21 cellular contexts compared by ENCODE assay signal in genomic region chr16:50856991-50857390, GRCh38.
"Had no signal": no experiment of that assay in that cellular context is flagged by ENCODE, and none has a peak within 500 bp of the region (broad histone marks: within the 10 kb centered on the region; RNA-seq: fewer than 3 reads in every experiment).

No MANE protein-coding gene starts in this region.

- DNase-seq: foreskin keratinocyte; left lung; lower lobe of right lung; mesenchymal stem cell; midbrain; naive B cell; spleen; stimulated activated CD4-positive, alpha-beta T cell treated with anti-CD3 and anti-CD28 coated beads, Interleukin-2, amount 100 ng/mL, for 24 hours; stimulated activated CD4-positive, alpha-beta T cell treated with anti-CD3 and anti-CD28 coated beads, Interleukin-4, amount 100 ng/mL, for 4 hours; stimulated activated naive B cell treated with anti-CD40 and anti-IgM and Interleukin-4, amounts not matched to agents 10 μg/mL and 1 μg/mL and 100 μg/mL, for 72 hours; stimulated activated naive CD8-positive, alpha-beta T cell treated with anti-CD3 and anti-CD28 coated beads, Interleukin-15, amount 100 ng/mL, for 72 hours; testis; upper lobe of right lung had no signal

- H3K36me3 Mint-ChIP-seq: naive B cell; stimulated activated naive B cell treated with anti-CD40 and anti-IgM and Interleukin-4, amounts not matched to agents 10 μg/mL and 1 μg/mL and 100 μg/mL, for 72 hours had no signal

- H3K4me1 Mint-ChIP-seq: naive B cell; nephron; stimulated activated naive B cell treated with anti-CD40 and anti-IgM and Interleukin-4, amounts not matched to agents 10 μg/mL and 1 μg/mL and 100 μg/mL, for 72 hours; stimulated activated naive CD8-positive, alpha-beta T cell treated with anti-CD3 and anti-CD28 coated beads, Interleukin-15, amount 100 ng/mL, for 72 hours had no signal

- H3K9ac ChIP-seq: parathyroid adenoma had no signal

- H3K36me3 ChIP-seq: left lung, lower lobe of right lung, prostate gland, spleen, tibial nerve, upper lobe of right lung, vagina had no signal

- H3K27ac ChIP-seq: foreskin keratinocyte, hepatocyte, left lung, lower lobe of right lung, parathyroid adenoma, prostate gland, spleen, testis, tibial nerve, upper lobe of right lung, vagina had no signal

- H3K9me3 ChIP-seq: left lung, lower lobe of right lung, prostate gland, testis, upper lobe of right lung, vagina had no signal

- H3K27ac Mint-ChIP-seq: dendritic cell treated with granulocyte-macrophage colony-stimulating factor and Interleukin-4, amounts not matched to agents 40 ng/mL and 50 ng/mL, for 4 days; naive B cell; nephron; stimulated activated naive B cell treated with anti-CD40 and anti-IgM and Interleukin-4, amounts not matched to agents 10 μg/mL and 1 μg/mL and 100 μg/mL, for 72 hours had no signal

- H3K4me3 ChIP-seq: hepatocyte, left lung, lower lobe of right lung, prostate gland, spleen, testis, tibial nerve, upper lobe of right lung, vagina had no signal

- H3K4me1 ChIP-seq: left lung, lower lobe of right lung, parathyroid adenoma, prostate gland, spleen, testis, upper lobe of right lung, vagina had no signal

- H3K9me3 Mint-ChIP-seq: dendritic cell treated with granulocyte-macrophage colony-stimulating factor and Interleukin-4, amounts not matched to agents 40 ng/mL and 50 ng/mL, for 4 days; stimulated activated naive CD8-positive, alpha-beta T cell treated with anti-CD3 and anti-CD28 coated beads, Interleukin-15, amount 100 ng/mL, for 72 hours had no signal

- H3K27me3 Mint-ChIP-seq: dendritic cell treated with granulocyte-macrophage colony-stimulating factor and Interleukin-4, amounts not matched to agents 40 ng/mL and 50 ng/mL, for 4 days had no signal

- H3K4me3 Mint-ChIP-seq: dendritic cell treated with granulocyte-macrophage colony-stimulating factor and Interleukin-4, amounts not matched to agents 40 ng/mL and 50 ng/mL, for 4 days; naive B cell; nephron; stimulated activated naive B cell treated with anti-CD40 and anti-IgM and Interleukin-4, amounts not matched to agents 10 μg/mL and 1 μg/mL and 100 μg/mL, for 72 hours; stimulated activated naive CD8-positive, alpha-beta T cell treated with anti-CD3 and anti-CD28 coated beads, Interleukin-15, amount 100 ng/mL, for 72 hours had no signal

- H3K27me3 ChIP-seq: foreskin keratinocyte, hepatocyte, left lung, testis, tibial nerve, upper lobe of right lung, vagina had no signal

- ATAC-seq: foreskin keratinocyte; left lung; lower lobe of right lung; sciatic nerve; stimulated activated naive B cell treated with anti-CD40 and anti-IgM and Interleukin-4, amounts not matched to agents 10 μg/mL and 1 μg/mL and 100 μg/mL, for 72 hours; stimulated activated naive CD8-positive, alpha-beta T cell treated with anti-CD3 and anti-CD28 coated beads, Interleukin-15, amount 100 ng/mL, for 72 hours; upper lobe of right lung had no signal
